ENCODE assay signal across 17 cellular contexts in the genomic region with DNA sequence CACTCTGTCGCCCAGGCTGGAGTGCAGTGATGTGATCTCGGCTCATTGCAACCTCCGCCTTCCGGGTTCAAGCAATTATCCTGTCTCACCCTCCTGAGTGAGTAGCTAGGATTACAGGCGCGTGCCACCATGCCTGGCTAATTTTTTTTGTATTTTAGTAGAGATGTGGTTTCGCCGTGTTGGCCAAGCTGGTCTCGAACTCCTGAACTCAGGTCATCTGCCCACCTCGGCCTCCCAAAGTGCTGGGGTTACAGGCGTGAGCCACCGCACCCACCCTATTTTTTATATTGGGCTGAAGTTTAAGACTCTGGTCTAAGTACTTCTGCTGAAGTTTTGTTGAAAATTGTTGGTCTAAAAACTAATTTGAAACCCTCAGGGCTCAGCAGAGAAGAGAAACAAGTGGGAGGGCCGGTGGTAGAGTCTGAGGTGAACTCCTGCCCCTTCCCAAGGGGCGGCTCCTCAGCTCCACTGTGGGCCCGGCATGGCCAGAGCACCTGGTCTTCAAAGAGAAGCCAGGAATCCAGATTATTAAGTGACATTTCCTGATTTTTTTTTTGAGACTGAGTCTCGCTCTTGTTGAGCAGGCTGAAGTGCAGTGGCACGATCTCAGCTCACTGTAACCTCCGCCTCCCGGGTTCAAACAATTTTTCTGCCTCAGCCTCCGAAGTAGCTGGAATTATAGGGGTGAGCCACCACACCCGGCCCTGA. TPM values are rescaled to one million over a fixed set of nuclear protein-coding genes. Genes with fewer than 3 reads are reported as not detected.
A peak's percentile ranks its signal among the peaks of the same experiment; 100 is the strongest.
DNase-seq lines count a peak whose midpoint lies in the region; ATAC-seq and TF ChIP-seq lines count a peak whose summit lies in the region.
"Had no signal": no experiment of that assay in that cellular context is flagged by ENCODE, and none has a peak within 500 bp of the region (broad histone marks: within the 10 kb centered on the region; RNA-seq: fewer than 3 reads in every experiment).

No MANE protein-coding gene starts in this region.

- CTCF ChIA-PET in HCT116 (lab: Charles Lee), result interaction anchor here (0.9 to 1.7 kb wide), 2 partner anchors 12 to 14 kb away, joined by 4 read pairs; no protein-coding TSS in a partner anchor

- H3K4me3 ChIP-seq in HCT116 (replicated peaks in 1 of 2; ENCODE audit: low read depth in 1 of 2, low read length in 2 of 2), result no peak overlapping the region
- no peak overlapping the region for H3K4me3 ChIP-seq in left lung
- H3K4me3 ChIP-seq in skeletal muscle tissue (ENCODE audit: low read length in 3 of 3), result no peak overlapping the region

- H3K36me3 ChIP-seq in HCT116 (ENCODE audit: control insufficient read depth in 1 of 2, insufficient read depth in 2 of 2, low read length in 2 of 2) (no peaks in the 10 kb centered on the region), left lung (no peaks in the 10 kb centered on the region), skeletal muscle tissue (ENCODE audit: control insufficient read depth in 3 of 3, insufficient read depth in 3 of 3, low read length in 3 of 3) (peaks cover 7 to 10% (median 9%) of the 10 kb centered on the region in 3 donors)

- H3K4me2 ChIP-seq in HCT116 (ENCODE audit: low read length), result peak overlapping the region; percentile 71; the same call in 1 of the 2 replicates

- no peaks in the 10 kb centered on the region; the same call in 1 of the 2 replicates for H3K79me2 ChIP-seq in HCT116 (ENCODE audit: insufficient read depth, low read length)

- H3K4me1 Mint-ChIP-seq in brain, result peaks cover 41% of the 10 kb centered on the region
- H3K4me1 Mint-ChIP-seq in T-helper 17 cell, result peaks cover 27% of the 10 kb centered on the region

- ATAC-seq in HCT116, result no peak
- ATAC-seq in left lung, result no peak
- ATAC-seq in T-helper 17 cell, result no peak

- no peak for TF ChIP-seq CTCF in HCT116 (IDR thresholded peaks at IDR 0.05 in 2 of 3, conservative IDR thresholded peaks at IDR 0.05 in 1 of 3; ENCODE audit: borderline replicate concordance in 1 of 3, insufficient read depth in 1 of 3, low read depth in 2 of 3, low read length in 2 of 3)
- TF ChIP-seq CTCF in brain (conservative IDR thresholded peaks at IDR 0.05), result no peak
- no peak for TF ChIP-seq CTCF in left lung (IDR thresholded peaks at IDR 0.05)

- no peaks in the 10 kb centered on the region for H3K9me2 ChIP-seq in HCT116 (ENCODE audit: insufficient read depth)

- no peak for TF ChIP-seq POLR2A in HCT116 (IDR thresholded peaks at IDR 0.05; ENCODE audit: borderline replicate concordance, extremely low read depth, insufficient read depth, insufficient read length)

- DNase-seq in HCT116 (ENCODE audit: low read depth, low spot score), result no peak
- DNase-seq in left lung, result peak in 1 of 2 donors; percentile 29
- no peak for DNase-seq in NCI-H2171 (lab: John Stamatoyannopoulos, UW)
- no peak for DNase-seq in NCI-H1092 (lab: John Stamatoyannopoulos, UW)
- DNase-seq in T-helper 17 cell, result no peak
- no peak for DNase-seq in activated gamma-delta T cell treated with Interleukin-2 at 50 U/mL for 16 hours
- DNase-seq: activated CD4-positive, alpha-beta memory T cell treated with anti-CD3 and anti-CD28 coated beads for 36 hours; activated naive CD4-positive, alpha-beta T cell; DMS53; HCEC 1CT; NCI-H2107; NCI-H774; SHP77; trophoblast cell had no signal

- H3K27me3 ChIP-seq in HCT116 (ENCODE audit: insufficient read depth, low read length) (no peaks in the 10 kb centered on the region), left lung (no peaks in the 10 kb centered on the region), skeletal muscle tissue (ENCODE audit: control insufficient read depth in 3 of 3, insufficient read depth in 3 of 3, low read length in 3 of 3) (no peaks in the 10 kb centered on the region)

- peaks cover 38% of the 10 kb centered on the region for H3K36me3 Mint-ChIP-seq in brain
- H3K36me3 Mint-ChIP-seq in T-helper 17 cell (ENCODE audit: low read depth), result no peaks in the 10 kb centered on the region
- H3K36me3 Mint-ChIP-seq: memory B cell had no signal

- H3K4me3 Mint-ChIP-seq in brain (peak overlapping the region in 1 of 5 experiments; percentile 57), T-helper 17 cell (no peak overlapping the region)
- H3K4me3 Mint-ChIP-seq: activated CD4-positive, alpha-beta memory T cell treated with anti-CD3 and anti-CD28 coated beads for 36 hours; memory B cell had no signal

- POLR2A ChIA-PET in HCT116 (lab: Charles Lee), result no interaction called here

- no peak for TF ChIP-seq RAD21 in HCT116 (IDR thresholded peaks at IDR 0.05; ENCODE audit: low read depth)

- BruUV-seq in HCT116 (replicated peaks; lab: Mats Ljungman, UMichigan), result no TSS peak

- H3K27ac Mint-ChIP-seq in brain (peak overlapping the region in 3 of 5 experiments; percentile 75 to 85 (median 78)), T-helper 17 cell (no peak overlapping the region)
- H3K27ac Mint-ChIP-seq: memory B cell had no signal

- H3K4me1 ChIP-seq in HCT116 (ENCODE audit: control insufficient read depth in 1 of 2, insufficient read depth in 2 of 2, low read length in 2 of 2) (peaks cover 30 to 41% of the 10 kb centered on the region in 2 experiments), left lung (peaks cover 15 to 35% of the 10 kb centered on the region in 2 donors), skeletal muscle tissue (ENCODE audit: control insufficient read depth in 3 of 3, insufficient read depth in 3 of 3, low read length in 3 of 3) (peaks cover 21 to 33% (median 26%) of the 10 kb centered on the region in 3 donors)

- H3K9me3 Mint-ChIP-seq in brain, result peaks cover 2 to 6% (median 4%) of the 10 kb centered on the region in 5 experiments
- H3K9me3 Mint-ChIP-seq: activated CD4-positive, alpha-beta memory T cell treated with anti-CD3 and anti-CD28 coated beads for 36 hours; memory B cell had no signal

- H3K9ac ChIP-seq in HCT116 (ENCODE audit: low read length) (no peak overlapping the region), skeletal muscle tissue (ENCODE audit: low read depth in 1 of 3, low read length in 3 of 3) (peak overlapping the region in 1 of 3 donors; percentile 79)

- H3K27me3 Mint-ChIP-seq in brain (peaks cover 3% of the 10 kb centered on the region), T-helper 17 cell (no peaks in the 10 kb centered on the region)
- H3K27me3 Mint-ChIP-seq: activated CD4-positive, alpha-beta memory T cell treated with anti-CD3 and anti-CD28 coated beads for 36 hours; memory B cell had no signal

- H4K20me1 ChIP-seq in HCT116 (ENCODE audit: insufficient read depth), result no peaks in the 10 kb centered on the region

- RAD21 ChIA-PET in HCT116 (lab: Charles Lee; ENCODE audit: low non-redundant PET in 1 of 2, low total read pairs in 2 of 2, uncharacterized antibody in 2 of 2, unreplicated experiment in 2 of 2), result no interaction called here

- H3K27ac ChIP-seq in HCT116 (ENCODE audit: low read depth, low read length), result peak overlapping the region; percentile 68
- peak overlapping the region; percentile 61 to 66 for H3K27ac ChIP-seq in left lung
- H3K27ac ChIP-seq in skeletal muscle tissue (ENCODE audit: low read depth, low read length), result peak overlapping the region; percentile 75

- intact Hi-C loops in HCT116 (cut with micrococcal nuclease), result no loop called here
- intact Hi-C loops in left lung (cut with DNase I), result no loop called here

- no peak overlapping the region for H2AFZ ChIP-seq in HCT116 (ENCODE audit: low read depth, low read length, poor library complexity, severe bottlenecking)

- H3K9me3 ChIP-seq in HCT116 (ENCODE audit: control insufficient read depth in 1 of 2, insufficient read depth in 1 of 2, low read depth in 1 of 2, low read length in 2 of 2) (no peaks in the 10 kb centered on the region), left lung (no peaks in the 10 kb centered on the region), skeletal muscle tissue (ENCODE audit: control insufficient read depth in 3 of 3, low read length in 3 of 3) (no peaks in the 10 kb centered on the region), T-helper 17 cell (ENCODE audit: control insufficient read depth, low read length, poor library complexity, severe bottlenecking) (no peaks in the 10 kb centered on the region)

TF ChIP-seq in HCT116, 20 proteins besides CTCF, POLR2A, EP300 and RAD21 (continues in another document):
- TF ChIP-seq SP1 (IDR thresholded peaks at IDR 0.05; ENCODE audit: low read depth) (no peak), SRF (IDR thresholded peaks at IDR 0.05; ENCODE audit: low read depth) (no peak), EZH2 (IDR thresholded peaks at IDR 0.05) (no peak), ZNF274 (IDR thresholded peaks at IDR 0.05; ENCODE audit: low read depth, low read length) (no peak), ELF1 (IDR thresholded peaks at IDR 0.05; ENCODE audit: borderline replicate concordance, low read depth) (no peak), CBX3 (IDR thresholded peaks at IDR 0.05; ENCODE audit: low read depth) (no peak), FOSL1 (IDR thresholded peaks at IDR 0.05; ENCODE audit: low read depth) (no peak), MAX (IDR thresholded peaks at IDR 0.05) (no peak), EGR1 (IDR thresholded peaks at IDR 0.05; ENCODE audit: low read depth) (no peak), ATF3 (IDR thresholded peaks at IDR 0.05) (no peak), SIN3A (IDR thresholded peaks at IDR 0.05; ENCODE audit: low read depth) (no peak)

RNA-seq across cellular contexts. Expression of gene HDAC11, which starts 4.0 kb away (rescaled TPM):
- total RNA-seq in HCT116 (2021; ENCODE audit: unreplicated experiment), result 16.1 TPM
- polyA plus RNA-seq in HCT116 (2012), result 14.5 and 15.6 TPM in 2 replicates
- polyA plus RNA-seq in brain (ENCODE audit: insufficient read depth, low read depth, low replicate concordance), result 54.1 TPM
- total RNA-seq in left lung, result 10 to 100 TPM; 14.0 to 22.0 TPM
- 8.9 TPM for total RNA-seq in skeletal muscle tissue
- total RNA-seq in T-helper 17 cell, result 1 to 10 TPM; 2.3 to 6.1 TPM
